In the genomic region with DNA sequence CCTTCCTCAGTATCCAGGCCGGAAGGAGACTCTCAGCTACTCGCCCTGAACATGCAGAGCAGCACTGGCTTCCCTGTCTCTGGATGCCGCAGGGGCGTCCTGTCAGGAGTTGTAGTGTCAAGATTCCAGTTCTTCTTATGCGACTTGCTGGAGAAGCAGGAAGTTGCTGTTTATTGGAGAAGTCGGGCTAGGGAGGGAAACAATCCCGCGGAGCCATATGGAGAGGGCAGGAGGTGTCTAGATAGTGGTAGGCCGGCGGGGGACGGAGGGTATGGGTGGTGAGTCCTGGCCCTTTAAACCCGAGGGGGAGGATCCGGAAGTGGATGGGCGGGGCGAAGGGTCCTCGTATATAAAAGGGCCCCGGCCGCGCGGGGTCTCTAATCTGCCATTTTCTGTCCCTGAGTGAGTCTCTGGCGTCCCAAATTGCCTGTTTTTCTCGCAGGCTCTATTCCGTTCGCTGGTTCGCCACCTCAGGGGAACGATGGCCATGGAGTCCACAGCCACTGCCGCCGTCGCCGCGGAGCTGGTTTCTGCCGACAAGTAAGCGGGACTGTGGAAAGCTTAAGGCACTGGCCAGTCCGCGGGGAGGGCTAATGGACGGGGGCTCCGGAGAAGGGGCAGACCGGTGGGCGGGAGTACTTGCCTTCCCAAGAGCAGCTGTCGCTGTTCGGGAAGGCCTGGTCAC, we compare ENCODE assay signal across 1 cellular context.
TF ChIP-seq lines count a peak whose summit lies in the region.

NASP (plus strand) TSS at position 376 of the 685 bp plus-strand sequence; CDS start at position 482, 106 bp downstream.

TF ChIP-seq in HEK293, 187 proteins besides CTCF, POLR2A, EP300 and RAD21 (continued from another document and continues in another):
- TF ChIP-seq BCL6B (tag by site-specific recombination; IDR thresholded peaks at IDR 0.05) (no peak), ZNF394 (tag by site-specific recombination; IDR thresholded peaks at IDR 0.05; ENCODE audit: borderline replicate concordance) (peak; percentile 87), ZNF350 (tag by site-specific recombination; IDR thresholded peaks at IDR 0.05) (no peak), ZNF335 (tag by site-specific recombination; conservative IDR thresholded peaks at IDR 0.05) (peak; percentile 98), ZNF571 (tag by site-specific recombination; IDR thresholded peaks at IDR 0.05) (no peak), ZNF174 (tag by site-specific recombination; IDR thresholded peaks at IDR 0.05) (no peak), ZNF548 (tag by site-specific recombination; IDR thresholded peaks at IDR 0.05) (no peak), SP7 (tag by site-specific recombination; IDR thresholded peaks at IDR 0.05) (peak; percentile 85), SP3 (tag by site-specific recombination; IDR thresholded peaks at IDR 0.05) (peak; percentile 86), ZNF701 (tag by site-specific recombination; IDR thresholded peaks at IDR 0.05) (no peak), OVOL3 (tag by site-specific recombination; IDR thresholded peaks at IDR 0.05) (0 out of 2 replicates have a peak, but pooled peaks have one; percentile 73), BCL11B (tag by site-specific recombination; IDR thresholded peaks at IDR 0.05; ENCODE audit: low read depth) (0 out of 2 replicates have a peak, but pooled peaks have one; percentile 72), ZNF2 (tag by site-specific recombination; IDR thresholded peaks at IDR 0.05) (peak; percentile 94), REPIN1 (tag by site-specific recombination; IDR thresholded peaks at IDR 0.05; ENCODE audit: low read depth) (0 out of 2 replicates have a peak, but pooled peaks have one; percentile 24), SETDB1 (IDR thresholded peaks at IDR 0.05; ENCODE audit: insufficient read length, low read length) (no peak), ZNF747 (tag by site-specific recombination; IDR thresholded peaks at IDR 0.05) (no peak), ZNF521 (tag by site-specific recombination; IDR thresholded peaks at IDR 0.05) (no peak), ZBTB11 (tag by site-specific recombination; conservative IDR thresholded peaks at IDR 0.05; ENCODE audit: low read depth) (peak; percentile 92), HOXA7 (CRISPR knock-in tag; IDR thresholded peaks at IDR 0.05; ENCODE audit: borderline replicate concordance) (no peak), ZXDB (tag by site-specific recombination; IDR thresholded peaks at IDR 0.05) (peak; percentile 95), ZNF280D (tag by site-specific recombination; IDR thresholded peaks at IDR 0.05) (no peak), ZNF707 (tag by site-specific recombination; IDR thresholded peaks at IDR 0.05) (no peak), ZNF561 (tag by site-specific recombination; IDR thresholded peaks at IDR 0.05; ENCODE audit: borderline replicate concordance) (no peak), ZNF555 (tag by site-specific recombination; conservative IDR thresholded peaks at IDR 0.05) (no peak), ZNF677 (tag by site-specific recombination; IDR thresholded peaks at IDR 0.05) (no peak), ZNF623 (tag by site-specific recombination; IDR thresholded peaks at IDR 0.05) (no peak), KLF8 (tag by site-specific recombination; IDR thresholded peaks at IDR 0.05) (peak; percentile 76), ZNF585B (tag by site-specific recombination; IDR thresholded peaks at IDR 0.05) (no peak), ZNF664 (tag by site-specific recombination; IDR thresholded peaks at IDR 0.05) (no peak), ZNF510 (tag by site-specific recombination; IDR thresholded peaks at IDR 0.05; ENCODE audit: insufficient replicate concordance) (no peak), ZNF530 (tag by site-specific recombination; IDR thresholded peaks at IDR 0.05; ENCODE audit: low read depth) (no peak), ZNF830 (tag by site-specific recombination; IDR thresholded peaks at IDR 0.05; ENCODE audit: low read depth) (no peak), RBAK (tag by site-specific recombination; IDR thresholded peaks at IDR 0.05) (no peak), ZNF184 (tag by site-specific recombination; IDR thresholded peaks at IDR 0.05) (no peak), ZBTB21 (tag by site-specific recombination; IDR thresholded peaks at IDR 0.05) (no peak), ZNF121 (tag by site-specific recombination; IDR thresholded peaks at IDR 0.05) (peak; percentile 54; the same call in 1 of the 2 replicates), ZNF239 (tag by site-specific recombination; IDR thresholded peaks at IDR 0.05) (0 out of 2 replicates have a peak, but pooled peaks have one; percentile 56), ZSCAN16 (tag by site-specific recombination; IDR thresholded peaks at IDR 0.05) (peak; percentile 37; the same call in 1 of the 2 replicates), ZNF785 (tag by site-specific recombination; IDR thresholded peaks at IDR 0.05) (no peak), ZFP3 (tag by site-specific recombination; IDR thresholded peaks at IDR 0.05; ENCODE audit: low read depth) (no peak), ZNF518A (tag by site-specific recombination; conservative IDR thresholded peaks at IDR 0.05; ENCODE audit: low read depth) (peak; percentile 15; the same call in 1 of the 2 replicates)
- TF ChIP-seq, protein P1, sequence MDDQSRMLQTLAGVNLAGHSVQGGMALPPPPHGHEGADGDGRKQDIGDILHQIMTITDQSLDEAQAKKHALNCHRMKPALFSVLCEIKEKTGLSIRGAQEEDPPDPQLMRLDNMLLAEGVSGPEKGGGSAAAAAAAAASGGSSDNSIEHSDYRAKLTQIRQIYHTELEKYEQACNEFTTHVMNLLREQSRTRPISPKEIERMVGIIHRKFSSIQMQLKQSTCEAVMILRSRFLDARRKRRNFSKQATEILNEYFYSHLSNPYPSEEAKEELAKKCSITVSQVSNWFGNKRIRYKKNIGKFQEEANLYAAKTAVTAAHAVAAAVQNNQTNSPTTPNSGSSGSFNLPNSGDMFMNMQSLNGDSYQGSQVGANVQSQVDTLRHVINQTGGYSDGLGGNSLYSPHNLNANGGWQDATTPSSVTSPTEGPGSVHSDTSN (CRISPR knock-in tag; IDR thresholded peaks at IDR 0.05) = no peak
- TF ChIP-seq, protein P2, sequence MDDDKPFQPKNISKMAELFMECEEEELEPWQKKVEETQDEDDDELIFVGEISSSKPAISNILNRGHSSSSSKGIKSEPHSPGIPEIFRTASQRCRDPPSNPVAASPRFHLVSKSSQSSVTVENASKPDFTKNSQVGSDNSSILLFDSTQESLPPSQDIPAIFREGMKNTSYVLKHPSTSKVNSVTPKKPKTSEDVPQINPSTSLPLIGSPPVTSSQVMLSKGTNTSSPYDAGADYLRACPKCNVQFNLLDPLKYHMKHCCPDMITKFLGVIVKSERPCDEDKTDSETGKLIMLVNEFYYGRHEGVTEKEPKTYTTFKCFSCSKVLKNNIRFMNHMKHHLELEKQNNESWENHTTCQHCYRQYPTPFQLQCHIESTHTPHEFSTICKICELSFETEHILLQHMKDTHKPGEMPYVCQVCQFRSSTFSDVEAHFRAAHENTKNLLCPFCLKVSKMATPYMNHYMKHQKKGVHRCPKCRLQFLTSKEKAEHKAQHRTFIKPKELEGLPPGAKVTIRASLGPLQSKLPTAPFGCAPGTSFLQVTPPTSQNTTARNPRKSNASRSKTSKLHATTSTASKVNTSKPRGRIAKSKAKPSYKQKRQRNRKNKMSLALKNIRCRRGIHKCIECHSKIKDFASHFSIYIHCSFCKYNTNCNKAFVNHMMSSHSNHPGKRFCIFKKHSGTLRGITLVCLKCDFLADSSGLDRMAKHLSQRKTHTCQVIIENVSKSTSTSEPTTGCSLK (tag by site-specific recombination; IDR thresholded peaks at IDR 0.05) = no peak
- TF ChIP-seq, protein P3, sequence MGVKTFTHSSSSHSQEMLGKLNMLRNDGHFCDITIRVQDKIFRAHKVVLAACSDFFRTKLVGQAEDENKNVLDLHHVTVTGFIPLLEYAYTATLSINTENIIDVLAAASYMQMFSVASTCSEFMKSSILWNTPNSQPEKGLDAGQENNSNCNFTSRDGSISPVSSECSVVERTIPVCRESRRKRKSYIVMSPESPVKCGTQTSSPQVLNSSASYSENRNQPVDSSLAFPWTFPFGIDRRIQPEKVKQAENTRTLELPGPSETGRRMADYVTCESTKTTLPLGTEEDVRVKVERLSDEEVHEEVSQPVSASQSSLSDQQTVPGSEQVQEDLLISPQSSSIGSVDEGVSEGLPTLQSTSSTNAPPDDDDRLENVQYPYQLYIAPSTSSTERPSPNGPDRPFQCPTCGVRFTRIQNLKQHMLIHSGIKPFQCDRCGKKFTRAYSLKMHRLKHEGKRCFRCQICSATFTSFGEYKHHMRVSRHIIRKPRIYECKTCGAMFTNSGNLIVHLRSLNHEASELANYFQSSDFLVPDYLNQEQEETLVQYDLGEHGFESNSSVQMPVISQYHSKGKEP (tag by site-specific recombination; IDR thresholded peaks at IDR 0.05) = no peak
